ENCODE assay signal across 19 cellular contexts in the genomic region with DNA sequence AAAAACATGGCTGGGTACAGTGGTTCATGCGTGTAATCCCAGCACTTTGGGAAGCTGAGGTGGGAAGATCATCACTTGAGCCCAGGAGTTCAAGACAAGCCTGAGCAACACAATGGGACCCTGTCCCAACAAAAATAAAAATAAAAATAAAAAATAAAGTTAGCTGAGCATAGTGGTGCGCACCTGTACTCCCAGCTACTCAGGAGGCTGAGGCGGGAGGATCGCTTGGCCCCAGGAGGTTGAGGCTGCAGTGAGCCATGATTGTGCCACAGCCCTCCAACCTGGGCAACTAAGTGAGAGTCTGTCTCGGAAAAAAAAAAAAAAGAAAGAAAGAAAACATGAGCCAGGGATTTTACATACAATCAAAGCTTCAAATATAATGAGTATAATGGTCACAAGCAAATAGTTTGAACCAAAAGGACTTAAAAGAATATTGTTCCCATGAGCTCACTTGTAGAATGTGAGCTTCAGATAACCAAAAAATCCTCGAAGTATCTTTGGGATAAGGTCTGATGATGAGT.
"Had no signal": no experiment of that assay in that cellular context is flagged by ENCODE, and none has a peak within 500 bp of the region (broad histone marks: within the 10 kb centered on the region; RNA-seq: fewer than 3 reads in every experiment).

No MANE protein-coding gene starts in this region.

- H3K36me3 ChIP-seq: ascending aorta, prostate gland, right atrium auricular region, transverse colon, uterus had no signal

- H3K9me3 ChIP-seq: prostate gland, suprapubic skin, uterus had no signal

- H3K27ac Mint-ChIP-seq: mesothelial cell of epicardium, neural progenitor cell had no signal

- H3K4me1 Mint-ChIP-seq: neural progenitor cell had no signal

- H3K27me3 Mint-ChIP-seq: stimulated activated naive CD8-positive, alpha-beta T cell treated with anti-CD3 and anti-CD28 coated beads, Interleukin-15, amount 100 ng/mL, for 72 hours had no signal

- H3K4me3 ChIP-seq: ascending aorta, coronary artery, lung, neural progenitor cell, prostate gland, right atrium auricular region, suprapubic skin, transverse colon, uterus had no signal

- H3K27me3 ChIP-seq: ascending aorta, neural progenitor cell, right atrium auricular region, suprapubic skin, transverse colon, uterus had no signal

- H3K4me3 Mint-ChIP-seq: mesothelial cell of epicardium, neural progenitor cell had no signal

- H3K27ac ChIP-seq: ascending aorta, coronary artery, neural progenitor cell, prostate gland, right atrium auricular region, suprapubic skin, transverse colon, uterus had no signal

- DNase-seq: activated CD4-positive, alpha-beta T cell treated with anti-CD3 and anti-CD28 coated beads, Interleukin-2, amount 50 U/mL, for 48 hours; activated CD4-positive, CD25-positive, alpha-beta regulatory T cell; activated gamma-delta T cell treated with Interleukin-2 at 50 U/mL for 16 hours; activated T-cell treated with anti-CD3 and anti-CD28 coated beads, Interleukin-2, amount 50 U/mL, for 48 hours; hypothalamus; kidney; stimulated activated naive CD8-positive, alpha-beta T cell treated with anti-CD3 and anti-CD28 coated beads, Interleukin-15, amount 100 ng/mL, for 72 hours; T1000; transverse colon; uterus had no signal

- H3K4me1 ChIP-seq: neural progenitor cell, prostate gland, uterus had no signal

- ATAC-seq: left lobe of liver had no signal
